1 cellular context compared by ENCODE assay signal in the genomic region with DNA sequence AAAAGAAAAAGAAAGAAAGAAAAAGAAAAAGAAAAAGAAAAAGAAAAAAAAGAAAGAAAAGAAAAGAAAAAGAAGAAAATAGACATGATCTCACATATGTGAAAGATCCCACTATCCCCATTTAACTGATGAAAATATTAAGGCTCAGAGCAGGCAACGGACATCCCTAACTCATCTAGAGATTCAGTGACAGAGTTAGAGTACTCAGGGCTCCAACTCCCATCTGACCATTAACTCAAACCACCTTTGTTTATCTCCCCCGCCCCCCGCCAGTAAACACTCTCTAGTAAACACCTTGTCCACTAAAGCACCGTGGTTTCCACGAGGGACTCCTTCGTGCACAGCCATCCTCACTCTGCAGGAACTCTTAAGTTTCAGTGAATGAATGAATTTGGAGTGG.
TF ChIP-seq lines count a peak whose summit lies in the region.

No MANE protein-coding gene starts in this region.

TF ChIP-seq in IMR-90, 13 proteins besides CTCF, POLR2A, EP300 and RAD21 (continued from another document):
- TF ChIP-seq, protein P1, sequence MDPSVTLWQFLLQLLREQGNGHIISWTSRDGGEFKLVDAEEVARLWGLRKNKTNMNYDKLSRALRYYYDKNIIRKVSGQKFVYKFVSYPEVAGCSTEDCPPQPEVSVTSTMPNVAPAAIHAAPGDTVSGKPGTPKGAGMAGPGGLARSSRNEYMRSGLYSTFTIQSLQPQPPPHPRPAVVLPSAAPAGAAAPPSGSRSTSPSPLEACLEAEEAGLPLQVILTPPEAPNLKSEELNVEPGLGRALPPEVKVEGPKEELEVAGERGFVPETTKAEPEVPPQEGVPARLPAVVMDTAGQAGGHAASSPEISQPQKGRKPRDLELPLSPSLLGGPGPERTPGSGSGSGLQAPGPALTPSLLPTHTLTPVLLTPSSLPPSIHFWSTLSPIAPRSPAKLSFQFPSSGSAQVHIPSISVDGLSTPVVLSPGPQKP (IDR thresholded peaks at IDR 0.05; ENCODE audit: borderline replicate concordance, low read depth, low read length), result no peak
- TF ChIP-seq FOS (IDR thresholded peaks at IDR 0.05; ENCODE audit: low read depth, low read length) (no peak), CEBPB (IDR thresholded peaks at IDR 0.05; ENCODE audit: low read depth, low read length) (no peak), CHD1 (IDR thresholded peaks at IDR 0.05; ENCODE audit: low read depth, low read length) (no peak)
- TF ChIP-seq, protein P2, sequence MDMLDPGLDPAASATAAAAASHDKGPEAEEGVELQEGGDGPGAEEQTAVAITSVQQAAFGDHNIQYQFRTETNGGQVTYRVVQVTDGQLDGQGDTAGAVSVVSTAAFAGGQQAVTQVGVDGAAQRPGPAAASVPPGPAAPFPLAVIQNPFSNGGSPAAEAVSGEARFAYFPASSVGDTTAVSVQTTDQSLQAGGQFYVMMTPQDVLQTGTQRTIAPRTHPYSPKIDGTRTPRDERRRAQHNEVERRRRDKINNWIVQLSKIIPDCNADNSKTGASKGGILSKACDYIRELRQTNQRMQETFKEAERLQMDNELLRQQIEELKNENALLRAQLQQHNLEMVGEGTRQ (IDR thresholded peaks at IDR 0.05; ENCODE audit: low read depth, low read length), result no peak
